In the genomic region with DNA sequence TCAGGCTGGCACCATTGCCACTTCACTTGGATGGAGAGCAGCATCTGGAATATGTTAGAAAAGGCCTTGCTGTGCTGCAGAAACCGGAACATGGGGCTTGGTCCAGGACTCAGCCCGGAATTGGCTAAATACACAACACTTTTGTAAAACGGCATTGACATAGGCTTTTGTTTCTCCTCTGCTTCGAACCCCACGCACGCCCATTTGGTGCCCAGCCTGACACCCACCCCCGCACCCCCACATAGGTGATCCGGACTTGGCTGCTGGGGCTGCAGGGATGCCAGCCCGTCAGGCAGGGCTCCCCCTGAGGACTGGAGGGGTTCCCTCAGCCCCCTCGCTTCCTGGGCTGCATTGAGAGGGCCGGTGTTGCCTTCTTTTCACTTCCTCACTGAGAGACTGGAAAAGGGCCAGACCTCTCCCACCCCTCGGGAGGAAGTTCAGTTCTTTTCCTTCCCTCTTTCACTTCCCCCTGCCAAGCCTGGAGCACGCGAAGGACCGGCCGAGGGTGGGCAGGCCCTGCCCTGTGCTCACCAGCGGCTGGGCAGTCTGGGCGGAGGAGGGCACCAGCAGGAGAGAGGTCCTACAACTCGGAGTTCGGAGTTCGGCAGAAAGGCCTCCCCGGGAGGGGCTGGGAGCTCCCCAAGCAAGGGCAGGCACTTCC, we compare ENCODE assay signal across 12 cellular contexts. TPM values are rescaled to one million over a fixed set of nuclear protein-coding genes. Genes with fewer than 3 reads are reported as not detected.
A peak's percentile ranks its signal among the peaks of the same experiment; 100 is the strongest.
DNase-seq lines count a peak whose midpoint lies in the region; ATAC-seq and TF ChIP-seq lines count a peak whose summit lies in the region.
"Had no signal": no experiment of that assay in that cellular context is flagged by ENCODE, and none has a peak within 500 bp of the region (broad histone marks: within the 10 kb centered on the region; RNA-seq: fewer than 3 reads in every experiment).

No MANE protein-coding gene starts in this region.

- no peak for TF ChIP-seq POLR2A in adrenal gland (IDR thresholded peaks at IDR 0.05)

- no peak for TF ChIP-seq CTCF in adrenal gland (IDR thresholded peaks at IDR 0.05)
- TF ChIP-seq CTCF in right atrium auricular region (IDR thresholded peaks at IDR 0.05): no peak

- H3K9me3 ChIP-seq in adrenal gland (replicated peaks in 1 of 3): no peaks in the 10 kb centered on the region
- no peaks in the 10 kb centered on the region for H3K9me3 ChIP-seq in right atrium auricular region

- intact Hi-C loops in adrenal gland (cut with DNase I): no loop called here

- no peaks in the 10 kb centered on the region for H3K36me3 ChIP-seq in adrenal gland (replicated peaks in 1 of 2)
- H3K36me3 ChIP-seq in right atrium auricular region: no peaks in the 10 kb centered on the region

- H3K27ac ChIP-seq in adrenal gland: peak overlapping the region in 2 of 5 donors; percentile 34 to 80
- H3K27ac ChIP-seq in right atrium auricular region: peak overlapping the region; percentile 71 to 72

- in situ Hi-C loops in G401 (cut with HindIII; ENCODE audit: low sequenced_read_pairs): no loop called here

- H3K27me3 ChIP-seq in adrenal gland (no peaks in the 10 kb centered on the region), right atrium auricular region (no peaks in the 10 kb centered on the region)

- H3K4me1 ChIP-seq in adrenal gland (replicated peaks in 1 of 2) (no peaks in the 10 kb centered on the region), right atrium auricular region (peaks cover 0 to 33% of the 10 kb centered on the region in 2 donors)

- H3K4me3 ChIP-seq in adrenal gland: no peak overlapping the region
- peak overlapping the region in 1 of 2 donors; percentile 33 for H3K4me3 ChIP-seq in right atrium auricular region

- 46 to 55% (median 50%) methylated on average over 21 to 22 of the region's 22 CpGs for WGBS in adrenal gland, 4 donors

- ATAC-seq in HG03520 (IDR thresholded peaks at IDR 0.05; ENCODE audit: unreplicated experiment) (no peak), HG03565 (IDR thresholded peaks at IDR 0.05; ENCODE audit: unreplicated experiment) (no peak), HG02938 (IDR thresholded peaks at IDR 0.05; ENCODE audit: unreplicated experiment) (no peak)

- DNase-seq in G401 (ENCODE audit: low spot score) (peak; percentile 20), adrenal gland (peak in 6 of 7 donors; percentile 42 to 74 (median 54)), right atrium auricular region (ENCODE audit: low spot score) (peak; percentile 73), putamen (ENCODE audit: low spot score) (peak; percentile 84), kidney tubule cell (ENCODE audit: low spot score) (no peak)
- DNase-seq: amniotic stem cell; CD4-positive, alpha-beta memory T cell; NK-92 treated with Interleukin-12 subunit alpha and Interleukin-12 subunit beta, amount 100 ng/mL, for 24 hours had no signal

RNA-seq across cellular contexts. Expression of a gene that starts 17.9 kb away (rescaled TPM):
- 26.7 and 56.5 TPM in 2 replicates for total RNA-seq in G401 (2014; rRNA removed; shearing (Covaris generic))
- total RNA-seq in adrenal gland: 1,000 to 10,000 TPM in 6 of 8 donors, 100 to 1,000 TPM in 2; 878 to 1,851 (median 1,397) TPM
- polyA plus RNA-seq in adrenal gland: 1,000 to 10,000 TPM in 1 of 3 donors, 100 to 1,000 TPM in 2; 320 to 1,309 (median 414) TPM
- total RNA-seq in right atrium auricular region: 100 to 1,000 TPM; 884 to 914 TPM

RNA-seq across cellular contexts. Expression of a gene that starts 33.2 kb away (rescaled TPM):
- not detected in 2 replicates for total RNA-seq in G401 (2014; rRNA removed; shearing (Covaris generic))
- total RNA-seq in adrenal gland: not detected
- not detected for polyA plus RNA-seq in adrenal gland
- total RNA-seq in right atrium auricular region: not detected
- total RNA-seq: CD4-positive, alpha-beta memory T cell; LHCN-M2 had no signal
- polyA plus RNA-seq: CD4-positive, alpha-beta memory T cell had no signal

RNA-seq across cellular contexts. Expression of a gene that starts 50.0 kb away (rescaled TPM):
- total RNA-seq in G401 (2014; rRNA removed; shearing (Covaris generic)): not detected in 2 replicates
- total RNA-seq in adrenal gland: not detected
- polyA plus RNA-seq in adrenal gland: not detected
- total RNA-seq in right atrium auricular region: not detected
- total RNA-seq: CD4-positive, alpha-beta memory T cell; LHCN-M2 had no signal
- polyA plus RNA-seq: CD4-positive, alpha-beta memory T cell had no signal

Comparison
In these comparisons a context has a peak if more than half of its experiments do, and no peak if none do; other contexts are left out.
1. RNA of a gene that starts 17.9 kb away (total RNA-seq): 878 to 1,851 TPM in adrenal gland and 884 to 914 TPM in right atrium auricular region; 26.7 to 56.5 TPM in G401; every median in the first group is over 10 times any median in the second.